In genomic region chr1:206050655-206051235, GRCh38 we compare ENCODE assay signal across 8 cellular contexts. TPM values are rescaled to one million over a fixed set of nuclear protein-coding genes. Genes with fewer than 3 reads are reported as not detected.
DNase-seq lines count a peak whose midpoint lies in the region; ATAC-seq lines count a peak whose summit lies in the region.

No MANE protein-coding gene starts in this region.

- POLR2A ChIA-PET in T-cell (lab: Charles Lee), result no interaction called here

- peak overlapping the region; percentile 79 to 91 for H3K27ac Mint-ChIP-seq in T-cell
- H3K27ac Mint-ChIP-seq in effector memory CD8-positive, alpha-beta T cell, result peak overlapping the region in 1 of 2 donors; percentile 2

- peak overlapping the region in 2 of 3 donors; percentile 26 to 28 for H3K4me3 Mint-ChIP-seq in T-cell
- H3K4me3 Mint-ChIP-seq in effector memory CD8-positive, alpha-beta T cell, result no peak overlapping the region

- peaks cover 20 to 36% (median 24%) of the 10 kb centered on the region in 3 donors for H3K4me1 Mint-ChIP-seq in T-cell
- peaks cover 5 to 18% of the 10 kb centered on the region in 2 donors for H3K4me1 Mint-ChIP-seq in effector memory CD8-positive, alpha-beta T cell (ENCODE audit: low read depth in 2 of 2)

- CTCF ChIA-PET in T-cell (lab: Charles Lee), result interaction anchor here in 1 of 2 donors (1.2 to 1.3 kb wide), 2 partner anchors 20 to 55 kb away, joined by 3 read pairs; no protein-coding TSS in a partner anchor

- DNase-seq in NCI-H1694 treated with DMSO at 0.1 percent for 48 hours (lab: John Stamatoyannopoulos, UW) (peak; percentile 5), NCI-H1694 (lab: John Stamatoyannopoulos, UW) (no peak), T-cell (peak in 29 of 34 experiments; percentile 5 to 53 (median 13)), middle frontal gyrus (ENCODE audit: extremely low spot score, low spot score) (no peak), DMS79 treated with DMSO at 0.1 percent for 48 hours (lab: John Stamatoyannopoulos, UW) (no peak)
- peak in 1 of 3 experiments; percentile 11 for DNase-seq in effector memory CD8-positive, alpha-beta T cell
- DNase-seq in stimulated activated naive CD8-positive, alpha-beta T cell treated with anti-CD3 and anti-CD28 coated beads, Interleukin-15, Interleukin-2, amounts not matched to agents 100 U/mL and 50 U/mL, for 24 hours, result peak; percentile 62

- peak; percentile 85 for ATAC-seq in HG03135 (IDR thresholded peaks at IDR 0.05; ENCODE audit: unreplicated experiment)
- peak; percentile 54 to 97 (median 76) for ATAC-seq in T-cell (replicated peaks in 1 of 4)
- ATAC-seq in effector memory CD8-positive, alpha-beta T cell (replicated peaks), result peak; percentile 91
- peak; percentile 94 for ATAC-seq in stimulated activated naive CD8-positive, alpha-beta T cell treated with anti-CD3 and anti-CD28 coated beads, Interleukin-15, Interleukin-2, amounts not matched to agents 100 U/mL and 50 U/mL, for 24 hours

- H3K9me3 Mint-ChIP-seq in T-cell, result no peaks in the 10 kb centered on the region
- H3K9me3 Mint-ChIP-seq in effector memory CD8-positive, alpha-beta T cell, result no peaks in the 10 kb centered on the region

- H3K36me3 Mint-ChIP-seq in T-cell, result no peaks in the 10 kb centered on the region
- H3K36me3 Mint-ChIP-seq in effector memory CD8-positive, alpha-beta T cell (ENCODE audit: insufficient read depth), result no peaks in the 10 kb centered on the region

- H3K27me3 Mint-ChIP-seq in T-cell, result no peaks in the 10 kb centered on the region
- H3K27me3 Mint-ChIP-seq in effector memory CD8-positive, alpha-beta T cell, result peaks cover 12 to 15% of the 10 kb centered on the region in 2 donors

RNA-seq across cellular contexts. Expression of gene RHEX, which starts 2.2 kb away (rescaled TPM):
- total RNA-seq in T-cell, result 1 to 10 TPM in 2 of 5 donors, under 1 TPM in 2, not detected in 1; 0.28 to 1.6 (median 1.2) TPM

RNA-seq across cellular contexts. Expression of gene CTSE, which starts 27.1 kb away (rescaled TPM):
- total RNA-seq in T-cell, result under 1 TPM in 2 of 5 donors, not detected in 3; 0.13 to 0.20 TPM

RNA-seq across cellular contexts. Expression of gene RAB7B, which starts 47.5 kb away (rescaled TPM):
- total RNA-seq in T-cell, result under 1 TPM in 2 of 5 donors, not detected in 3; 0.15 to 0.22 TPM

Comparison
In these comparisons a context has a peak if more than half of its experiments do, and no peak if none do; other contexts are left out.
1. DNase-seq: peak in NCI-H1694 treated with DMSO at 0.1 percent for 48 hours (single experiment), T-cell (29 of 34) and stimulated activated naive CD8-positive, alpha-beta T cell treated with anti-CD3 and anti-CD28 coated beads, Interleukin-15, Interleukin-2, amounts not matched to agents 100 U/mL and 50 U/mL, for 24 hours (single experiment); none in NCI-H1694 (single experiment), middle frontal gyrus (single experiment) and DMS79 treated with DMSO at 0.1 percent for 48 hours (single experiment).
2. H3K4me3 Mint-ChIP-seq: peak in T-cell (2 of 3); none in effector memory CD8-positive, alpha-beta T cell (0 of 2).
3. Peak in every context shown above with its lines, with median percentiles within 50 percentile points of each other: ATAC-seq.